In genomic region chr10:128594688-128595087, GRCh38 we compare ENCODE assay signal across 27 cellular contexts.
"Had no signal": no experiment of that assay in that cellular context is flagged by ENCODE, and none has a peak within 500 bp of the region (broad histone marks: within the 10 kb centered on the region; RNA-seq: fewer than 3 reads in every experiment).

No MANE protein-coding gene starts in this region.

- FAIRE-seq: urothelium cell line had no signal

- H3K9me3 ChIP-seq: stomach, testis, thoracic aorta, thyroid gland, transverse colon, upper lobe of left lung, upper lobe of right lung, uterus, vagina had no signal

- H3K36me3 ChIP-seq: stomach, suprapubic skin, thoracic aorta, thyroid gland, tibial artery, tibial nerve, transverse colon, upper lobe of left lung, upper lobe of right lung, uterus, vagina had no signal

- DNase-seq: stimulated activated CD4-positive, alpha-beta T cell treated with anti-CD3 and anti-CD28 coated beads, Interleukin-2, amount 100 ng/mL, for 48 hours; stimulated activated CD4-positive, alpha-beta T cell treated with anti-CD3 and anti-CD28 coated beads, Interleukin-4, amount 100 ng/mL, for 1 hour; stimulated activated CD4-positive, alpha-beta T cell treated with anti-CD3 and anti-CD28 coated beads, Interleukin-4, amount 100 ng/mL, for 24 hours; stimulated activated CD4-positive, alpha-beta T cell treated with anti-CD3 and anti-CD28 coated beads, Interleukin-4, amount 100 ng/mL, for 4 hours; stimulated activated CD8-positive, alpha-beta memory T cell treated with anti-CD3 and anti-CD28 coated beads, Interleukin-4, amount 100 ng/mL, for 48 hours; stimulated activated naive B cell treated with anti-CD40 and anti-IgM and Interleukin-4, amounts not matched to agents 10 μg/mL and 1 μg/mL and 100 μg/mL, for 72 hours; stimulated activated naive CD4-positive, alpha-beta T cell; stimulated activated naive CD4-positive, alpha-beta T cell treated with Interleukin-2 at 50 U/mL for 16 hours; stimulated activated naive CD8-positive, alpha-beta T cell treated with anti-CD3 and anti-CD28 coated beads, Interleukin-15, amount 100 ng/mL, for 72 hours; stimulated activated naive CD8-positive, alpha-beta T cell treated with anti-CD3 and anti-CD28 coated beads, Interleukin-15, Interleukin-2, amounts not matched to agents 100 U/mL and 50 U/mL, for 24 hours; stomach; substantia nigra; testis; thyroid gland; tibial artery; transverse colon; trophoblast cell; upper lobe of left lung; upper lobe of right lung; uterus had no signal

- H3K27me3 ChIP-seq: stomach, testis, thyroid gland, tibial artery, tibial nerve, transverse colon, upper lobe of left lung, upper lobe of right lung, uterus, vagina had no signal

- ATAC-seq: stimulated activated effector memory CD8-positive, alpha-beta T cell treated with anti-CD3 and anti-CD28 coated beads, Interleukin-12 subunit alpha, Interleukin-12 subunit beta, amount 100 ng/mL, for 72 hours; stimulated activated memory B cell treated with anti-CD40 and anti-IgM and Interleukin-4, amounts not matched to agents 10 μg/mL and 1 μg/mL and 100 μg/mL, for 72 hours; stimulated activated naive B cell treated with anti-CD40 and anti-IgM and Interleukin-4, amounts not matched to agents 10 μg/mL and 1 μg/mL and 100 μg/mL, for 72 hours; stimulated activated naive CD8-positive, alpha-beta T cell treated with anti-CD3 and anti-CD28 coated beads, Interleukin-15, amount 100 ng/mL, for 72 hours; stimulated activated naive CD8-positive, alpha-beta T cell treated with anti-CD3 and anti-CD28 coated beads, Interleukin-15, Interleukin-2, amounts not matched to agents 100 U/mL and 50 U/mL, for 24 hours; upper lobe of right lung had no signal

- H3K27ac ChIP-seq: stomach, suprapubic skin, testis, thoracic aorta, thyroid gland, tibial artery, tibial nerve, transverse colon, upper lobe of left lung, upper lobe of right lung, uterus, vagina had no signal

- H3K4me1 ChIP-seq: suprapubic skin, testis, thyroid gland, tibial artery, tibial nerve, transverse colon, upper lobe of left lung, upper lobe of right lung, uterus, vagina had no signal

- H3K4me3 ChIP-seq: stomach, suprapubic skin, testis, thoracic aorta, thyroid gland, tibial artery, tibial nerve, transverse colon, upper lobe of left lung, upper lobe of right lung, uterus, vagina had no signal
